8 cellular contexts compared by ENCODE assay signal in genomic region chr4:112327950-112328349, GRCh38. TPM values are rescaled to one million over a fixed set of nuclear protein-coding genes. Genes with fewer than 3 reads are reported as not detected.
A peak's percentile ranks its signal among the peaks of the same experiment; 100 is the strongest.
DNase-seq lines count a peak whose midpoint lies in the region; ATAC-seq and TF ChIP-seq lines count a peak whose summit lies in the region.

No MANE protein-coding gene starts in this region.

- no peak overlapping the region for H3K27ac Mint-ChIP-seq in activated CD8-positive, alpha-beta T cell treated with anti-CD3 and anti-CD28 coated beads, Interleukin-2, amount 10 ng/mL, durations not matched to agents 7 days and 5 days
- H3K27ac Mint-ChIP-seq in endothelial cell (ENCODE audit: unreplicated experiment): no peak overlapping the region

- no peaks in the 10 kb centered on the region for H3K27me3 Mint-ChIP-seq in activated CD8-positive, alpha-beta T cell treated with anti-CD3 and anti-CD28 coated beads, Interleukin-2, amount 10 ng/mL, durations not matched to agents 7 days and 5 days (ENCODE audit: low read depth)
- no peaks in the 10 kb centered on the region for H3K27me3 Mint-ChIP-seq in endothelial cell (ENCODE audit: unreplicated experiment)

- 49 to 54% methylated on average over 7 of the region's 7 CpGs for WGBS in thyroid gland, 2 donors

- H3K9me3 Mint-ChIP-seq in activated CD8-positive, alpha-beta T cell treated with anti-CD3 and anti-CD28 coated beads, Interleukin-2, amount 10 ng/mL, durations not matched to agents 7 days and 5 days (ENCODE audit: insufficient read depth): no peaks in the 10 kb centered on the region
- H3K9me3 Mint-ChIP-seq in endothelial cell (ENCODE audit: unreplicated experiment): no peaks in the 10 kb centered on the region

- ATAC-seq in GM18511 (IDR thresholded peaks at IDR 0.05; ENCODE audit: unreplicated experiment): peak; percentile 90
- ATAC-seq in HG02870 (IDR thresholded peaks at IDR 0.05; ENCODE audit: unreplicated experiment): peak; percentile 86
- peak; percentile 55 for ATAC-seq in activated CD8-positive, alpha-beta T cell treated with anti-CD3 and anti-CD28 coated beads, Interleukin-2, amount 10 ng/mL, durations not matched to agents 7 days and 5 days

- H3K9me3 ChIP-seq in thyroid gland: no peaks in the 10 kb centered on the region

- TF ChIP-seq CTCF in thyroid gland (IDR thresholded peaks at IDR 0.05) (peak in 5 of 6 experiments; percentile 8 to 64 (median 51)), endothelial cell (IDR thresholded peaks at IDR 0.05; ENCODE audit: unreplicated experiment) (no peak)

- no peak overlapping the region for H3K4me3 Mint-ChIP-seq in activated CD8-positive, alpha-beta T cell treated with anti-CD3 and anti-CD28 coated beads, Interleukin-2, amount 10 ng/mL, durations not matched to agents 7 days and 5 days
- H3K4me3 Mint-ChIP-seq in endothelial cell (ENCODE audit: unreplicated experiment): no peak overlapping the region

- CTCF ChIA-PET in activated CD8-positive, alpha-beta T cell treated with anti-CD3 and anti-CD28 coated beads, Interleukin-2, amount 10 ng/mL, durations not matched to agents 7 days and 5 days (lab: Charles Lee): interaction anchor here (0.7 to 5.6 kb wide), 19 partner anchors 12 to 434 kb away, joined by 3 to 54 read pairs (median 4); partner anchors contain the start of gene NEUROG2

- peaks cover 1% of the 10 kb centered on the region for H3K4me1 Mint-ChIP-seq in activated CD8-positive, alpha-beta T cell treated with anti-CD3 and anti-CD28 coated beads, Interleukin-2, amount 10 ng/mL, durations not matched to agents 7 days and 5 days (ENCODE audit: low read depth)
- H3K4me1 Mint-ChIP-seq in endothelial cell (ENCODE audit: unreplicated experiment): no peaks in the 10 kb centered on the region

- H3K4me3 ChIP-seq in thyroid gland (replicated peaks in 1 of 3): no peak overlapping the region

- no peak for TF ChIP-seq POLR2A in thyroid gland (IDR thresholded peaks at IDR 0.05)

- POLR2A ChIA-PET in activated CD8-positive, alpha-beta T cell treated with anti-CD3 and anti-CD28 coated beads, Interleukin-2, amount 10 ng/mL, durations not matched to agents 7 days and 5 days (lab: Charles Lee): no interaction called here

- H3K27me3 ChIP-seq in thyroid gland: no peaks in the 10 kb centered on the region

- no peak overlapping the region for H3K27ac ChIP-seq in thyroid gland

- H3K4me1 ChIP-seq in thyroid gland: no peaks in the 10 kb centered on the region

- H3K36me3 Mint-ChIP-seq in activated CD8-positive, alpha-beta T cell treated with anti-CD3 and anti-CD28 coated beads, Interleukin-2, amount 10 ng/mL, durations not matched to agents 7 days and 5 days (ENCODE audit: low read depth): no peaks in the 10 kb centered on the region
- no peaks in the 10 kb centered on the region for H3K36me3 Mint-ChIP-seq in endothelial cell (ENCODE audit: low read depth, unreplicated experiment)

- intact Hi-C loops in thyroid gland (cut with DNase I): loop anchor here (10.0 kb wide), 1 partner anchor 197 kb away; no protein-coding TSS in a partner anchor

- no peaks in the 10 kb centered on the region for H3K36me3 ChIP-seq in thyroid gland

- peak; percentile 63 for DNase-seq in COLO829 (ENCODE audit: low spot score)
- peak; percentile 12 for DNase-seq in NCI-H128 (lab: John Stamatoyannopoulos, UW; ENCODE audit: unreplicated experiment)
- no peak for DNase-seq in activated CD8-positive, alpha-beta T cell treated with anti-CD3 and anti-CD28 coated beads, Interleukin-2, amount 10 ng/mL, durations not matched to agents 7 days and 5 days
- DNase-seq in iPS-NIHi11 (ENCODE audit: low spot score): peak; percentile 32
- DNase-seq in thyroid gland: no peak
- no peak for DNase-seq in endothelial cell (ENCODE audit: low spot score)

RNA-seq across cellular contexts. Expression of gene ALPK1, which starts 30.8 kb away (rescaled TPM):
- total RNA-seq in activated CD8-positive, alpha-beta T cell treated with anti-CD3 and anti-CD28 coated beads, Interleukin-2, amount 10 ng/mL, durations not matched to agents 7 days and 5 days: 10 to 100 TPM; 11.8 to 14.1 TPM
- total RNA-seq in thyroid gland: 10 to 100 TPM; 27.9 to 46.2 (median 32.7) TPM
- total RNA-seq in endothelial cell (ENCODE audit: unreplicated experiment): 4.1 TPM

RNA-seq across cellular contexts. Expression of gene TIFA, which starts 42.2 kb away (rescaled TPM):
- 10 to 100 TPM; 23.8 to 24.4 TPM for total RNA-seq in activated CD8-positive, alpha-beta T cell treated with anti-CD3 and anti-CD28 coated beads, Interleukin-2, amount 10 ng/mL, durations not matched to agents 7 days and 5 days
- 10 to 100 TPM; 18.8 to 26.1 (median 21.0) TPM for total RNA-seq in thyroid gland
- total RNA-seq in endothelial cell (ENCODE audit: unreplicated experiment): 15.4 TPM

Comparison
In these comparisons a context has a peak if more than half of its experiments do, and no peak if none do; other contexts are left out.
1. DNase-seq: peak in COLO829 (single experiment), NCI-H128 (single experiment) and iPS-NIHi11 (single experiment); none in activated CD8-positive, alpha-beta T cell treated with anti-CD3 and anti-CD28 coated beads, Interleukin-2, amount 10 ng/mL, durations not matched to agents 7 days and 5 days (single experiment), thyroid gland (0 of 2) and endothelial cell (single experiment).
2. Peak in every context shown above with its lines, with median percentiles within 50 percentile points of each other: ATAC-seq.